In genomic region chr3:58723197-58723596, GRCh38 we compare ENCODE assay signal across 34 cellular contexts. TPM values are rescaled to one million over a fixed set of nuclear protein-coding genes. Genes with fewer than 3 reads are reported as not detected.
DNase-seq lines count a peak whose midpoint lies in the region; ATAC-seq, FAIRE-seq and TF ChIP-seq lines count a peak whose summit lies in the region.
"Had no signal": no experiment of that assay in that cellular context is flagged by ENCODE, and none has a peak within 500 bp of the region (broad histone marks: within the 10 kb centered on the region; RNA-seq: fewer than 3 reads in every experiment).

No MANE protein-coding gene starts in this region.

- POLR2A ChIA-PET in K562 (lab: Yijun Ruan, JAX) = no interaction called here

- DNase-seq in SIG-M5 treated with dmso at 0.1 percent for 504 hours (lab: John Stamatoyannopoulos, UW; ENCODE audit: unreplicated experiment) = peak; percentile 0
- no peak for DNase-seq in SIG-M5 (lab: John Stamatoyannopoulos, UW)
- DNase-seq in K562 (ENCODE audit: extremely low read depth in 1 of 4, low spot score in 3 of 4) = no peak
- DNase-seq in fibroblast of villous mesenchyme (ENCODE audit: low read depth) = peak; percentile 50
- DNase-seq in superior temporal gyrus (ENCODE audit: extremely low spot score) = peak; percentile 23
- DNase-seq in H4 (ENCODE audit: low spot score) = no peak
- DNase-seq in testis = no peak
- DNase-seq: activated B cell treated with CpG ODN at 0.5 μM for 24 hours; activated CD8-positive, alpha-beta memory T cell treated with anti-CD3 and anti-CD28 coated beads, Interleukin-2, amount 10 ng/mL, durations not matched to agents 7 days and 5 days; activated gamma-delta T cell; activated naive CD8-positive, alpha-beta T cell treated with anti-CD3 and anti-CD28 coated beads, Interleukin-2, amount 10 ng/mL, durations not matched to agents 7 days and 5 days; activated T-cell treated with anti-CD3 and anti-CD28 coated beads, Interleukin-2, amount 50 U/mL, for 4 hours; CD4-positive, alpha-beta T cell; central memory CD4-positive, alpha-beta T cell; endodermal cell; hypothalamus; NCI-H1417 treated with DMSO at 0.1 percent for 48 hours; NCI-H446; pancreas; stimulated activated naive CD8-positive, alpha-beta T cell treated with anti-CD3 and anti-CD28 coated beads, Interleukin-15, Interleukin-2, amounts not matched to agents 100 U/mL and 50 U/mL, for 24 hours; T-cell had no signal

- 36% methylated on average over 3 of the region's 3 CpGs for WGBS in K562 (ENCODE audit: insufficient coverage, low coverage, missing lambda C conversion rate)
- 65 to 80% methylated on average over 3 of the region's 3 CpGs for WGBS in testis, 2 donors

- no peak overlapping the region for H3K4me2 ChIP-seq in K562 (ENCODE audit: insufficient read depth, low read length)
- H3K4me2 ChIP-seq: KMS-11, smooth muscle cell had no signal

- H3K27me3 ChIP-seq in K562 (ENCODE audit: control insufficient read depth in 2 of 2, insufficient read depth in 2 of 2, low read length in 2 of 2) (no peaks in the 10 kb centered on the region), testis (no peaks in the 10 kb centered on the region)
- H3K27me3 ChIP-seq: esophagus muscularis mucosa, pancreas, vagina had no signal

- no peak overlapping the region for H2AFZ ChIP-seq in K562 (ENCODE audit: low read depth, low read length)

- intact Hi-C loops in K562 (cut with micrococcal nuclease) (no loop called here), testis (cut with DNase I; ENCODE audit: low total_unique reads) (no loop called here)

- H3K79me2 ChIP-seq in K562 (ENCODE audit: control insufficient read depth, insufficient read depth, low read length) = no peaks in the 10 kb centered on the region

- H3K4me1 ChIP-seq in K562 (replicated peaks in 1 of 2; ENCODE audit: control insufficient read depth in 2 of 2, insufficient read depth in 2 of 2, low read length in 2 of 2) (no peaks in the 10 kb centered on the region), testis (peaks cover 6% of the 10 kb centered on the region)
- H3K4me1 ChIP-seq: pancreas, vagina had no signal

- BruUV-seq in K562 (replicated peaks; lab: Mats Ljungman, UMichigan) = no TSS peak

- no peak overlapping the region for H3K27ac ChIP-seq in K562 (ENCODE audit: extremely low read depth, low read depth, low read length)
- no peak overlapping the region for H3K27ac ChIP-seq in testis
- H3K27ac ChIP-seq: esophagus muscularis mucosa, KMS-11, pancreas, thoracic aorta, vagina had no signal

- ATAC-seq in K562 = no peak
- ATAC-seq in HG03135 (IDR thresholded peaks at IDR 0.05; ENCODE audit: unreplicated experiment) = no peak
- ATAC-seq: activated CD8-positive, alpha-beta memory T cell treated with anti-CD3 and anti-CD28 coated beads, Interleukin-2, amount 10 ng/mL, durations not matched to agents 7 days and 5 days; activated T-cell treated with anti-CD3 and anti-CD28 coated beads, Interleukin-2, amount 50 U/mL, for 4 hours; pancreas; stimulated activated naive CD8-positive, alpha-beta T cell treated with anti-CD3 and anti-CD28 coated beads, Interleukin-15, Interleukin-2, amounts not matched to agents 100 U/mL and 50 U/mL, for 24 hours; T-cell had no signal

- H3K9me3 ChIP-seq in K562 (replicated peaks; ENCODE audit: control insufficient read depth, insufficient read depth, low read depth, low read length) (no peaks in the 10 kb centered on the region), testis (no peaks in the 10 kb centered on the region)
- H3K9me3 ChIP-seq: esophagus muscularis mucosa, pancreas, thoracic aorta, vagina had no signal

- TF ChIP-seq CTCF in K562 (IDR thresholded peaks at IDR 0.05 in 2 of 3, conservative IDR thresholded peaks at IDR 0.05 in 1 of 3; ENCODE audit: insufficient read depth in 2 of 3, low read depth in 1 of 3, low read length in 3 of 3) (no peak), fibroblast of villous mesenchyme (IDR thresholded peaks at IDR 0.05; ENCODE audit: insufficient read depth, low read depth, low read length) (no peak), testis (IDR thresholded peaks at IDR 0.05) (no peak)

- H3K9me1 ChIP-seq in K562 (ENCODE audit: control insufficient read depth, insufficient read depth, low read length) = no peaks in the 10 kb centered on the region

- TF ChIP-seq RAD21 in K562 (CRISPR knock-in tag; conservative IDR thresholded peaks at IDR 0.05 in 1 of 2, IDR thresholded peaks at IDR 0.05 in 1 of 2) = no peak

- FAIRE-seq in K562 (lab: Jason Lieb, UNC) = no peak
- FAIRE-seq: astrocyte, GM18507, H54, HTR-8/SVneo, pancreas had no signal

- H3K36me3 ChIP-seq in K562 (ENCODE audit: control insufficient read depth, insufficient read depth, low read length) (no peaks in the 10 kb centered on the region), testis (ENCODE audit: low read depth, missing control alignments) (no peaks in the 10 kb centered on the region)
- H3K36me3 ChIP-seq: esophagus muscularis mucosa, pancreas, thoracic aorta, vagina had no signal

- H4K20me1 ChIP-seq in K562 (replicated peaks; ENCODE audit: control insufficient read depth, insufficient read depth, low read length) = no peaks in the 10 kb centered on the region

- no peak for TF ChIP-seq EP300 in K562 (IDR thresholded peaks at IDR 0.05; ENCODE audit: low read length)

- CTCF ChIA-PET in K562 (lab: Yijun Ruan, JAX; ENCODE audit: low intra/inter-chr PET ratio) = no interaction called here

- in situ Hi-C loops in K562 (cut with MboI) = no loop called here

- H3K4me3 ChIP-seq in K562 = no peak overlapping the region
- H3K4me3 ChIP-seq in fibroblast of villous mesenchyme (ENCODE audit: low read depth, low read length) = no peak overlapping the region
- no peak overlapping the region for H3K4me3 ChIP-seq in testis
- H3K4me3 ChIP-seq: esophagus muscularis mucosa, pancreas, smooth muscle cell, thoracic aorta, vagina had no signal

- TF ChIP-seq POLR2A in K562 (conservative IDR thresholded peaks at IDR 0.05) = no peak
- no peak for TF ChIP-seq POLR2A in testis (IDR thresholded peaks at IDR 0.05)

- no peak overlapping the region for H3K9ac ChIP-seq in K562 (ENCODE audit: insufficient read depth in 1 of 2, low read depth in 2 of 2, low read length in 2 of 2)
- H3K9ac ChIP-seq: KMS-11 had no signal

TF ChIP-seq in K562, 482 proteins besides CTCF, POLR2A, EP300 and RAD21:
- TF ChIP-seq IRF9 (tag; IDR thresholded peaks at IDR 0.05) (0 out of 2 replicates have a peak, but pooled peaks have one; percentile 31), CEBPB (tag; IDR thresholded peaks at IDR 0.05) (peak; percentile 91), KAT7 (CRISPR knock-in tag; IDR thresholded peaks at IDR 0.05; ENCODE audit: borderline replicate concordance) (no peak), CEBPG (CRISPR knock-in tag; IDR thresholded peaks at IDR 0.05) (no peak), CEBPG (tag; conservative IDR thresholded peaks at IDR 0.05 in 1 of 2, IDR thresholded peaks at IDR 0.05 in 1 of 2) (peak; percentile 74 to 95)

RNA-seq across cellular contexts. Expression of gene FAM3D, which starts 56.6 kb away (rescaled TPM):
- not detected in 2 replicates for total RNA-seq in K562 (2011; cell fraction: chromatin; rRNA removed; ENCODE audit: low replicate concordance)
- total RNA-seq in K562 (2011; cell fraction: nucleolus; rRNA removed) = not detected in 2 replicates
- not detected in 2 replicates for total RNA-seq in K562 (2011; cell fraction: nucleoplasm; rRNA removed)
- total RNA-seq in K562 (2014; rRNA removed) (not detected in 2 replicates), K562 (2014; rRNA removed; fragmentation: Illumina TruSeq; extraction: Trizol) (not detected in 2 replicates), K562 (2015; rRNA removed; fragmentation: Illumina TruSeq; extraction: Trizol) (not detected in 2 replicates), K562 (2021) (0.49 TPM in 1 of 2 replicates, not detected in the other), fibroblast of villous mesenchyme (not detected in 2 replicates), testis (under 1 TPM in 1 of 2 donors, not detected in 1; 0.19 TPM)
- polyA plus RNA-seq in K562 (2011; rRNA removed) (0.16 TPM in 1 of 2 replicates, not detected in the other), K562 (2014; fragmentation: Illumina TruSeq; extraction: Trizol) (not detected in 2 replicates), K562 (2014; fragmentation: Nextera tagmentation; extraction: Ambion mirVana) (not detected), K562 (2014; rRNA removed) (0.43 TPM in 1 of 2 replicates, not detected in the other), testis (ENCODE audit: insufficient read depth, low read depth, low replicate concordance) (0.41 TPM)
- polyA plus RNA-seq in K562 (2011; cell fraction: cytosol; rRNA removed) = 0.04 TPM in 1 of 2 replicates, not detected in the other
- polyA plus RNA-seq in K562 (2011; cell fraction: nucleus; rRNA removed) = 0.17 and 0.30 TPM in 2 replicates
- polyA plus RNA-seq in K562 (2012) = not detected in 2 replicates
- not detected in 2 replicates for polyA minus RNA-seq in K562 (2011; rRNA and poly(A)+ RNA removed)
- polyA minus RNA-seq in K562 (2011; cell fraction: cytosol; rRNA and poly(A)+ RNA removed) = not detected in 2 replicates
- not detected in 2 replicates for polyA minus RNA-seq in K562 (2011; cell fraction: nucleus; rRNA and poly(A)+ RNA removed)
- 0.17 TPM in 1 of 2 replicates, not detected in the other for total RNA-seq in H4 (2014; rRNA removed; shearing (Covaris generic))
- total RNA-seq: activated B cell treated with CpG ODN at 0.5 μM for 24 hours; activated CD8-positive, alpha-beta memory T cell treated with anti-CD3 and anti-CD28 coated beads, Interleukin-2, amount 10 ng/mL, durations not matched to agents 7 days and 5 days; activated naive CD8-positive, alpha-beta T cell treated with anti-CD3 and anti-CD28 coated beads, Interleukin-2, amount 10 ng/mL, durations not matched to agents 7 days and 5 days; activated T-cell treated with anti-CD3 and anti-CD28 coated beads, Interleukin-2, amount 50 U/mL, for 4 hours; astrocyte; CD4-positive, alpha-beta T cell; endodermal cell; esophagus muscularis mucosa; renal cortical epithelial cell; RPMI7951; SK-MEL-5; thoracic aorta had no signal

Comparison
In these comparisons a context has a peak if more than half of its experiments do, and no peak if none do; other contexts are left out.
1. DNase-seq: peak in SIG-M5 treated with dmso at 0.1 percent for 504 hours (single experiment), fibroblast of villous mesenchyme (single experiment) and superior temporal gyrus (single experiment); none in SIG-M5 (single experiment), K562 (0 of 4), H4 (single experiment) and testis (single experiment).